ENCODE assay signal across 18 cellular contexts in the genomic region with DNA sequence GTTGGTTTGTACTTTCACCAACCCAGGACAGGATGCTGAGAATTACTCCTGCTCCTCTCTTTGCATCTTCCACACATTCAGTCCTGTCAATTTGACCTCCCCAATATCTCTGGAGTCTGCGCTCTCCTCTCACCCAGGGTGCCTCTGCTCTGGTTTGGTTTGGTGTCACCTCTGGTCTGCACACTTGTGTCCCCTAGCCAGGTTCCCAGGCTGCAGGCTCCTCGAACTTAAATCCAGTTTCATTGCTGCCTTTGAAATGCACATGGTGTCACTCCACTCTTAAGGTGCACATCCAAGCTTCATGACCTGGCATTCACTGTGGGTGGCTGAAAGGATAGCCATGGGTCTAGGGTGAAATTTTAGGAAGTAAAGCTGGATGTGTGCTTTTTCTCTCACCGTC.
DNase-seq lines count a peak whose midpoint lies in the region; ATAC-seq lines count a peak whose summit lies in the region.
"Had no signal": no experiment of that assay in that cellular context is flagged by ENCODE, and none has a peak within 500 bp of the region (broad histone marks: within the 10 kb centered on the region; RNA-seq: fewer than 3 reads in every experiment).

No MANE protein-coding gene starts in this region.

- H3K27me3 Mint-ChIP-seq in activated CD8-positive, alpha-beta memory T cell treated with anti-CD3 and anti-CD28 coated beads, Interleukin-2, amount 10 ng/mL, durations not matched to agents 7 days and 5 days: peaks cover 34% of the 10 kb centered on the region

- H3K36me3 Mint-ChIP-seq in activated CD8-positive, alpha-beta memory T cell treated with anti-CD3 and anti-CD28 coated beads, Interleukin-2, amount 10 ng/mL, durations not matched to agents 7 days and 5 days: peaks cover 2% of the 10 kb centered on the region

- no peak overlapping the region for H3K4me3 Mint-ChIP-seq in activated CD8-positive, alpha-beta memory T cell treated with anti-CD3 and anti-CD28 coated beads, Interleukin-2, amount 10 ng/mL, durations not matched to agents 7 days and 5 days

- H3K4me1 Mint-ChIP-seq in activated CD8-positive, alpha-beta memory T cell treated with anti-CD3 and anti-CD28 coated beads, Interleukin-2, amount 10 ng/mL, durations not matched to agents 7 days and 5 days: peaks cover 19% of the 10 kb centered on the region

- no peak for ATAC-seq in activated CD8-positive, alpha-beta memory T cell treated with anti-CD3 and anti-CD28 coated beads, Interleukin-2, amount 10 ng/mL, durations not matched to agents 7 days and 5 days
- no peak for ATAC-seq in left lobe of liver
- ATAC-seq in HG03521 (IDR thresholded peaks at IDR 0.05; ENCODE audit: unreplicated experiment): no peak

- no peak overlapping the region for H3K27ac Mint-ChIP-seq in activated CD8-positive, alpha-beta memory T cell treated with anti-CD3 and anti-CD28 coated beads, Interleukin-2, amount 10 ng/mL, durations not matched to agents 7 days and 5 days

- no peak overlapping the region for H3K27ac ChIP-seq in substantia nigra (ENCODE audit: low read depth, low read length, poor library complexity, severe bottlenecking)
- H3K27ac ChIP-seq: GM23248, PC-9 had no signal

- H3K9me3 Mint-ChIP-seq in activated CD8-positive, alpha-beta memory T cell treated with anti-CD3 and anti-CD28 coated beads, Interleukin-2, amount 10 ng/mL, durations not matched to agents 7 days and 5 days (ENCODE audit: low read depth): peaks cover 3% of the 10 kb centered on the region

- DNase-seq in activated CD8-positive, alpha-beta memory T cell treated with anti-CD3 and anti-CD28 coated beads for 24 hours: peak; percentile 35
- no peak for DNase-seq in activated CD8-positive, alpha-beta memory T cell treated with anti-CD3 and anti-CD28 coated beads, Interleukin-2, amount 50 U/mL, for 4 hours
- DNase-seq in activated CD8-positive, alpha-beta memory T cell treated with anti-CD3 and anti-CD28 coated beads, Interleukin-2, amount 10 ng/mL, durations not matched to agents 7 days and 5 days: peak; percentile 34
- DNase-seq in left lobe of liver (ENCODE audit: low spot score): peak; percentile 41
- DNase-seq in stimulated activated CD8-positive, alpha-beta memory T cell treated with anti-CD3 and anti-CD28 coated beads, Interleukin-4, amount 100 ng/mL, for 48 hours: peak; percentile 17
- no peak for DNase-seq in CD1c-positive myeloid dendritic cell (ENCODE audit: extremely low spot score)
- no peak for DNase-seq in substantia nigra (lab: John Stamatoyannopoulos, UW)
- DNase-seq: GDM1, GM23248, KBM-7, MV-4-11, NCI-H1417 treated with DMSO at 0.1 percent for 48 hours, NCI-H1930, NCI-H2171 treated with DMSO at 0.1 percent for 48 hours, NCI-H446 treated with DMSO at 0.1 percent for 48 hours, NCI-H748 treated with DMSO at 0.1 percent for 48 hours, PC-9 had no signal

- CTCF ChIA-PET in activated CD8-positive, alpha-beta memory T cell treated with anti-CD3 and anti-CD28 coated beads, Interleukin-2, amount 10 ng/mL, durations not matched to agents 7 days and 5 days (lab: Charles Lee): interaction anchor here (1.0 to 1.5 kb wide), 2 partner anchors 259 to 890 kb away, joined by 3 to 4 read pairs; no protein-coding TSS in a partner anchor

Comparison
In these comparisons a context has a peak if more than half of its experiments do, and no peak if none do; other contexts are left out.
1. DNase-seq: peak in activated CD8-positive, alpha-beta memory T cell treated with anti-CD3 and anti-CD28 coated beads for 24 hours (single experiment), activated CD8-positive, alpha-beta memory T cell treated with anti-CD3 and anti-CD28 coated beads, Interleukin-2, amount 10 ng/mL, durations not matched to agents 7 days and 5 days (single experiment), left lobe of liver (single experiment) and stimulated activated CD8-positive, alpha-beta memory T cell treated with anti-CD3 and anti-CD28 coated beads, Interleukin-4, amount 100 ng/mL, for 48 hours (single experiment); none in activated CD8-positive, alpha-beta memory T cell treated with anti-CD3 and anti-CD28 coated beads, Interleukin-2, amount 50 U/mL, for 4 hours (single experiment), CD1c-positive myeloid dendritic cell (single experiment) and substantia nigra (0 of 49).